Comparison of ENCODE assay signal across 9 cellular contexts in the genomic region with DNA sequence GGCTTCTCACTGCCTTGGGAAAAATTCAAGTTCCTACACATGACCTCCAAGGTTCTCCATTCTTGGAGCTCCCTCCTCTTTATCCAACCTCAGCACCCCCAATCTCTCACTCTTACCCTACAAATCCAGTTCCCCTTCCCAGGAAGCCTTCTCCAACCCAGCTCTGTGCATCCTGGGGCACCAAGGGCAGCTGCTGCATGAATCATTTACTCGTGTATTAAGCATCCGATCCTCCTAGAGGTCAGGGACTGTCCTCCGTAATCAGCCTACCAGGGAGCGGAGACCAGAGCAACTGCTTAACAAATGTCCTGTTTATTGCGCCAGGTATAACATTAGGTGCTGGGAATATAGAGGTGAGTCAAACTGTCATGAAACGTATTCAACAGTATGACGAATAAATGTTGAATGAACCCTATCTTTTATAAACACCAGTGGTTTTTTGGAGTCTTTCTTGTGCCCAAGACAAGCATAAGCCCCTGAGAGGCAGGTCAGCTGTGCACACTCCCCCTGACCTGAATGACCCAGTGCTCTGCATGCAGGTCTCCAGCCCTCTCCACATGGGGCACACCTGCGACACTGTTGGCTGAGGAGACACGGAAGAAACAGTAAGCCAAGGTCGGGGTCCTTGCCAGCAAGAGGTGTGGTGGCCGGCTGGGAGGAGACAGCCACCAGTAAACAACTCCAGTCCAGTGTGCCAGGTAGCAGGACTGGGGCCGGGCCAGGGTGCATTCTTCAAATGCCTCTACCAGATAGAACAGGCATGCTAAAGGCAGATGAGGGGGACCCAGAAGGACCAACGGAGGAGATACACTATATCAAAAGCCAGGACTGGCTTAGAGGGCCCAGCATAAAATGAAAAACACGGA. TPM values are rescaled to one million over a fixed set of nuclear protein-coding genes. Genes with fewer than 3 reads are reported as not detected.
DNase-seq lines count a peak whose midpoint lies in the region; ATAC-seq and TF ChIP-seq lines count a peak whose summit lies in the region.
"Had no signal": no experiment of that assay in that cellular context is flagged by ENCODE, and none has a peak within 500 bp of the region (broad histone marks: within the 10 kb centered on the region; RNA-seq: fewer than 3 reads in every experiment).

No MANE protein-coding gene starts in this region.

- H3K27ac ChIP-seq in lung (ENCODE audit: low read depth in 1 of 2, low read length in 1 of 2) (peak overlapping the region; percentile 42 to 70), upper lobe of right lung (peak overlapping the region; percentile 75)
- H3K27ac ChIP-seq: foreskin keratinocyte had no signal

- H3K36me3 ChIP-seq in lung (ENCODE audit: control insufficient read depth in 2 of 2, insufficient read depth in 2 of 2, low read length in 2 of 2), result peaks cover 0 to 1% of the 10 kb centered on the region in 2 donors
- no peaks in the 10 kb centered on the region for H3K36me3 ChIP-seq in upper lobe of right lung

- H3K4me1 ChIP-seq in lung (ENCODE audit: control insufficient read depth in 2 of 2, insufficient read depth in 2 of 2, low read length in 2 of 2), result peaks cover 60 to 74% of the 10 kb centered on the region in 2 donors
- H3K4me1 ChIP-seq in upper lobe of right lung, result peaks cover 96% of the 10 kb centered on the region

- intact Hi-C loops in Right ventricle myocardium superior (cut with DNase I), result no loop called here
- intact Hi-C loops in cardiac septum (cut with DNase I), result loop anchor here (10.0 kb wide), 1 partner anchor 88 kb away; no protein-coding TSS in a partner anchor
- intact Hi-C loops in upper lobe of right lung (cut with DNase I), result no loop called here

- H3K27me3 ChIP-seq in lung (ENCODE audit: control insufficient read depth, insufficient read depth) (no peaks in the 10 kb centered on the region), upper lobe of right lung (no peaks in the 10 kb centered on the region)
- H3K27me3 ChIP-seq: foreskin keratinocyte had no signal

- H3K4me3 ChIP-seq in lung (no peak overlapping the region), upper lobe of right lung (no peak overlapping the region)

- TF ChIP-seq CTCF in lung (IDR thresholded peaks at IDR 0.05; ENCODE audit: control extremely low read depth, extremely low read depth) (no peak), upper lobe of right lung (IDR thresholded peaks at IDR 0.05) (no peak)

- ATAC-seq in Right ventricle myocardium superior (ENCODE audit: poor library complexity), result peak; percentile 28
- no peak for ATAC-seq in lung (ENCODE audit: insufficient read depth, low FRiP score)
- peak; percentile 69 for ATAC-seq in upper lobe of right lung
- ATAC-seq: foreskin keratinocyte had no signal

- DNase-seq in Right ventricle myocardium superior (peak; percentile 69), cardiac septum (ENCODE audit: low spot score) (no peak), cerebellar nuclear complex (lab: John Stamatoyannopoulos, UW) (peak; percentile 62 to 77), lung (ENCODE audit: low spot score) (peak; percentile 78), upper lobe of right lung (peak; percentile 84), NCI-H1105 treated with DMSO at 0.1 percent for 48 hours (lab: John Stamatoyannopoulos, UW) (no peak), NAMALWA (ENCODE audit: low spot score) (no peak), DMS114 treated with DMSO at 0.1 percent for 48 hours (lab: John Stamatoyannopoulos, UW; ENCODE audit: unreplicated experiment) (no peak)

- H3K9me3 ChIP-seq in lung (ENCODE audit: control insufficient read depth in 2 of 2, insufficient read depth in 1 of 2, low read length in 1 of 2) (no peaks in the 10 kb centered on the region), upper lobe of right lung (no peaks in the 10 kb centered on the region)

- 63 to 75% methylated on average over 14 of the region's 14 CpGs for WGBS in lung, 2 donors

RNA-seq across cellular contexts. Expression of gene ANP32A, which starts 27.6 kb away (rescaled TPM):
- total RNA-seq in Right ventricle myocardium superior (118 TPM), cardiac septum (180 TPM), lung (100 to 1,000 TPM; 105 to 197 TPM), upper lobe of right lung (114 TPM)
- polyA plus RNA-seq in lung, result 100 to 1,000 TPM; 109 to 117 TPM

Comparison
In these comparisons a context has a peak if more than half of its experiments do, and no peak if none do; other contexts are left out.
1. DNase-seq: peak in Right ventricle myocardium superior (single experiment), cerebellar nuclear complex (2 of 2), lung (single experiment) and upper lobe of right lung (single experiment); none in cardiac septum (single experiment), NCI-H1105 treated with DMSO at 0.1 percent for 48 hours (single experiment), NAMALWA (single experiment) and DMS114 treated with DMSO at 0.1 percent for 48 hours (single experiment).